8 cellular contexts compared by ENCODE assay signal in the genomic region with DNA sequence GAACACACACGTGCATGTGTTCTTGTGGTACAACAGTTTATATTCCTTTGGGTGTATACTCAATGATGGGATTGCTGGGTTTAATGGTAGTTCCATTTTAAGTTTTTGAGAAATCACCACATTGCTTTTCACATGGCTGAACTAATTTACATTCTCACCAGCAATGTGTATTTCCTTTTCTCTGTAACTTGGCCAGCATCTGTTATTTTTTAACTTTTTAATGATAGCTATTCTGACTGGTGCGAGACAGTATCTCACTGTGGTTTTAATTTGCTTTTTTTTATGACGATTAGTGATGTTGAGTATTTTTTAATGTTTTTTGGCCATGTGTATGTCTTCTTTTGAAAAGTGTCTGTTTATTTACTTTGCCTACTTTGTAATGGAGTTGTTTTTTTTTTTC.
"Had no signal": no experiment of that assay in that cellular context is flagged by ENCODE, and none has a peak within 500 bp of the region (broad histone marks: within the 10 kb centered on the region; RNA-seq: fewer than 3 reads in every experiment).

No MANE protein-coding gene starts in this region.

- DNase-seq: H9, HCEC 1CT, KBM-7 had no signal

- ATAC-seq: GM23338, HepG2 had no signal

- H3K27ac ChIP-seq: HL-60, KMS-11 had no signal

- H3K4me3 ChIP-seq: GM23338 had no signal

- FAIRE-seq: H1, HepG2 had no signal
